14 cellular contexts compared by ENCODE assay signal in the genomic region with DNA sequence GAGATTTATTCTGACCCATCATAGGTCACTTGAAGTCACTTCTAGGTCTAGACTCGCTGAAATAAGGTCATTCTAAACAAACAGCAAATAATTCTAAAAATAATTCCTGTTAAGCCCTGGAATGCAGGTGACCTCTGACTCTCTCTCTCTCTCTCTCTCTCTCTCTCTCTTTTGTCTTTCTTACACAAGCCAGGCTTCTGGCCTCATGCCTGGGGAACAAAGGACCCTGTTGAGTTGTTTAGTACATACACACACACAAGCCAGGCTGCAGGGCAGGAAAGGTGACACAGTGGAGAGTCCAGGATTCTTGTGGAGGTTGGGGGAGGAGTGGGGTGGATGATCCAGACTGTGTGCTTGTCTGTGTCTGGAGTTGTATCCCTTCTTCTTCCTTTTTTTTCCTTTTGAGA. TPM values are rescaled to one million over a fixed set of nuclear protein-coding genes. Genes with fewer than 3 reads are reported as not detected.
DNase-seq lines count a peak whose midpoint lies in the region; ATAC-seq and TF ChIP-seq lines count a peak whose summit lies in the region.
"Had no signal": no experiment of that assay in that cellular context is flagged by ENCODE, and none has a peak within 500 bp of the region (broad histone marks: within the 10 kb centered on the region; RNA-seq: fewer than 3 reads in every experiment).

No MANE protein-coding gene starts in this region.

- no peak overlapping the region for H2BK120ac ChIP-seq in neuronal stem cell (ENCODE audit: low read depth, low read length)

- no CpG with 5 or more reads among the region's 1 CpG for WGBS in neuronal stem cell (ENCODE audit: extremely low coverage in 2 of 2, insufficient read length in 2 of 2, insufficient replicate concordance in 1 of 2), 2 donors

- no peak overlapping the region for H3K23ac ChIP-seq in neuronal stem cell (ENCODE audit: low read depth, low read length, poor library complexity)

- in situ Hi-C loops in SK-MEL-5 (cut with HindIII; ENCODE audit: low pct_unique_long_range_greater_than_20kb, low sequenced_read_pairs), result no loop called here

- no peaks in the 10 kb centered on the region for H3K9me3 ChIP-seq in neuronal stem cell (replicated peaks in 1 of 2; ENCODE audit: control insufficient read depth in 2 of 2, insufficient read depth in 1 of 2, low read depth in 1 of 2, low read length in 2 of 2)
- H3K9me3 ChIP-seq: pancreas had no signal

- H3K79me1 ChIP-seq in neuronal stem cell (ENCODE audit: low read depth, low read length), result peaks cover 8% of the 10 kb centered on the region

- no peaks in the 10 kb centered on the region for H3K27me3 ChIP-seq in neuronal stem cell (ENCODE audit: control insufficient read depth in 3 of 3, insufficient read depth in 3 of 3, low read depth in 1 of 3, low read length in 3 of 3)
- H3K27me3 ChIP-seq: pancreas had no signal

- H3K4me1 ChIP-seq in neuronal stem cell (ENCODE audit: control insufficient read depth in 2 of 2, insufficient read depth in 1 of 2, low read depth in 1 of 2, low read length in 2 of 2), result peaks cover 23 to 28% of the 10 kb centered on the region in 2 donors

- no peak overlapping the region for H4K91ac ChIP-seq in neuronal stem cell (ENCODE audit: low read depth, low read length, poor library complexity)

- peaks cover 5 to 52% of the 10 kb centered on the region in 2 donors for H3K36me3 ChIP-seq in neuronal stem cell (replicated peaks in 1 of 2; ENCODE audit: control insufficient read depth in 2 of 2, insufficient read depth in 2 of 2, low read length in 2 of 2)
- H3K36me3 ChIP-seq: pancreas had no signal

- DNase-seq in ELF-1 (ENCODE audit: low read depth, low spot score), result peak; percentile 89
- DNase-seq in SK-MEL-5 (ENCODE audit: low read depth, low spot score), result peak; percentile 44
- peak; percentile 70 for DNase-seq in fibroblast of villous mesenchyme (ENCODE audit: low read depth)
- DNase-seq in neuronal stem cell (ENCODE audit: low spot score), result no peak
- no peak for DNase-seq in activated CD8-positive, alpha-beta memory T cell treated with anti-CD3 and anti-CD28 coated beads, Interleukin-2, amount 50 U/mL, for 48 hours
- no peak for DNase-seq in NCI-H524 treated with DMSO at 0.1 percent for 48 hours (lab: John Stamatoyannopoulos, UW)
- DNase-seq in SIG-M5 treated with dmso at 0.1 percent for 504 hours (lab: John Stamatoyannopoulos, UW; ENCODE audit: unreplicated experiment), result no peak
- DNase-seq: GOT3, SW 1271 had no signal

- H3K27ac ChIP-seq in neuronal stem cell (replicated peaks; ENCODE audit: low read length), result peak overlapping the region; percentile 49
- H3K27ac ChIP-seq: pancreas had no signal

- no peak overlapping the region for H3K18ac ChIP-seq in neuronal stem cell (ENCODE audit: low read length)

- no peak overlapping the region for H2BK12ac ChIP-seq in neuronal stem cell (ENCODE audit: low read length)

- ATAC-seq in GM18502 (IDR thresholded peaks at IDR 0.05; ENCODE audit: poor library complexity, unreplicated experiment), result no peak
- ATAC-seq: activated naive CD4-positive, alpha-beta T cell treated with anti-CD3 and anti-CD28 coated beads, Interleukin-2, amount 50 U/mL, for 72 hours had no signal

- no peak overlapping the region for H2AK5ac ChIP-seq in neuronal stem cell (ENCODE audit: low read depth, low read length)

- TF ChIP-seq CTCF in fibroblast of villous mesenchyme (IDR thresholded peaks at IDR 0.05; ENCODE audit: insufficient read depth, low read depth, low read length), result no peak

- no peak overlapping the region for H3K4ac ChIP-seq in neuronal stem cell (ENCODE audit: low read length)

- H2AFZ ChIP-seq in neuronal stem cell (ENCODE audit: low read length), result no peak overlapping the region

- no peak overlapping the region for H2BK15ac ChIP-seq in neuronal stem cell (ENCODE audit: low read length)

- H3K14ac ChIP-seq in neuronal stem cell (ENCODE audit: low read length), result no peak overlapping the region

- H3K4me3 ChIP-seq in fibroblast of villous mesenchyme (ENCODE audit: low read depth, low read length), result no peak overlapping the region
- no peak overlapping the region for H3K4me3 ChIP-seq in neuronal stem cell (ENCODE audit: low read length in 2 of 2)
- H3K4me3 ChIP-seq: pancreas had no signal

- no peak overlapping the region for H3K4me2 ChIP-seq in neuronal stem cell (ENCODE audit: insufficient read depth, low read length, poor library complexity, severe bottlenecking)

- H2BK5ac ChIP-seq in neuronal stem cell (ENCODE audit: low read length), result no peak overlapping the region

- no peak overlapping the region for H3K9ac ChIP-seq in neuronal stem cell (ENCODE audit: low read depth, low read length, poor library complexity)

- H4K8ac ChIP-seq in neuronal stem cell (ENCODE audit: low read depth, low read length), result no peak overlapping the region

RNA-seq across cellular contexts. Expression of a gene that starts 4.0 kb away (rescaled TPM):
- total RNA-seq in SK-MEL-5 (2014; rRNA removed; shearing (Covaris generic)), result 3.0 and 3.4 TPM in 2 replicates
- 10.6 and 16.6 TPM in 2 replicates for polyA plus RNA-seq in SK-MEL-5 (2015; cell fraction: cytosol; rRNA removed)
- polyA plus RNA-seq in SK-MEL-5 (2015; cell fraction: nucleus; rRNA removed), result 8.2 and 8.7 TPM in 2 replicates
- 1.7 and 1.9 TPM in 2 replicates for total RNA-seq in fibroblast of villous mesenchyme
- polyA plus RNA-seq in neuronal stem cell (2013, experiment 1 of 2), result 72.9 TPM
- polyA plus RNA-seq in neuronal stem cell (2013, experiment 2 of 2), result 75.1 TPM
- polyA plus RNA-seq: CD14-positive monocyte had no signal

RNA-seq across cellular contexts. Expression of a gene that starts 25.3 kb away (rescaled TPM):
- not detected in 2 replicates for total RNA-seq in SK-MEL-5 (2014; rRNA removed; shearing (Covaris generic))
- polyA plus RNA-seq in SK-MEL-5 (2015; cell fraction: cytosol; rRNA removed), result not detected in 2 replicates
- not detected in 2 replicates for polyA plus RNA-seq in SK-MEL-5 (2015; cell fraction: nucleus; rRNA removed)
- total RNA-seq in fibroblast of villous mesenchyme, result not detected in 2 replicates
- 3.3 TPM for polyA plus RNA-seq in neuronal stem cell (2013, experiment 1 of 2)
- 3.4 TPM for polyA plus RNA-seq in neuronal stem cell (2013, experiment 2 of 2)
- total RNA-seq: temporal lobe had no signal
- polyA plus RNA-seq: CD14-positive monocyte had no signal

RNA-seq across cellular contexts. Expression of a gene that starts 28.3 kb away (rescaled TPM):
- 515 and 576 TPM in 2 replicates for total RNA-seq in SK-MEL-5 (2014; rRNA removed; shearing (Covaris generic))
- polyA plus RNA-seq in SK-MEL-5 (2015; cell fraction: cytosol; rRNA removed), result 499 and 536 TPM in 2 replicates
- polyA plus RNA-seq in SK-MEL-5 (2015; cell fraction: nucleus; rRNA removed), result 364 and 397 TPM in 2 replicates
- 694 and 1,059 TPM in 2 replicates for total RNA-seq in fibroblast of villous mesenchyme
- polyA plus RNA-seq in neuronal stem cell (2013, experiment 1 of 2), result 28.6 TPM
- 29.9 TPM for polyA plus RNA-seq in neuronal stem cell (2013, experiment 2 of 2)

RNA-seq across cellular contexts. Expression of a gene that starts 31.7 kb away (rescaled TPM):
- 56.1 and 61.7 TPM in 2 replicates for total RNA-seq in SK-MEL-5 (2014; rRNA removed; shearing (Covaris generic))
- 80.4 and 108 TPM in 2 replicates for polyA plus RNA-seq in SK-MEL-5 (2015; cell fraction: cytosol; rRNA removed)
- 14.9 and 32.0 TPM in 2 replicates for polyA plus RNA-seq in SK-MEL-5 (2015; cell fraction: nucleus; rRNA removed)
- total RNA-seq in fibroblast of villous mesenchyme, result 38.3 and 40.6 TPM in 2 replicates
- polyA plus RNA-seq in neuronal stem cell (2013, experiment 1 of 2), result 81.9 TPM
- 81.2 TPM for polyA plus RNA-seq in neuronal stem cell (2013, experiment 2 of 2)

RNA-seq across cellular contexts. Expression of a gene that starts 32.7 kb away (rescaled TPM):
- total RNA-seq in SK-MEL-5 (2014; rRNA removed; shearing (Covaris generic)), result 22.7 and 23.3 TPM in 2 replicates
- polyA plus RNA-seq in SK-MEL-5 (2015; cell fraction: cytosol; rRNA removed), result 36.2 and 43.5 TPM in 2 replicates
- 56.4 and 56.5 TPM in 2 replicates for polyA plus RNA-seq in SK-MEL-5 (2015; cell fraction: nucleus; rRNA removed)
- 13.5 and 20.3 TPM in 2 replicates for total RNA-seq in fibroblast of villous mesenchyme
- polyA plus RNA-seq in neuronal stem cell (2013, experiment 1 of 2), result 54.3 TPM
- 51.2 TPM for polyA plus RNA-seq in neuronal stem cell (2013, experiment 2 of 2)

Comparison
In these comparisons a context has a peak if more than half of its experiments do, and no peak if none do; other contexts are left out.
1. DNase-seq: peak in ELF-1 (single experiment), SK-MEL-5 (single experiment) and fibroblast of villous mesenchyme (single experiment); none in neuronal stem cell (single experiment), activated CD8-positive, alpha-beta memory T cell treated with anti-CD3 and anti-CD28 coated beads, Interleukin-2, amount 50 U/mL, for 48 hours (single experiment), NCI-H524 treated with DMSO at 0.1 percent for 48 hours (single experiment) and SIG-M5 treated with dmso at 0.1 percent for 504 hours (single experiment).